Comparison of ENCODE assay signal across 8 cellular contexts in the genomic region with DNA sequence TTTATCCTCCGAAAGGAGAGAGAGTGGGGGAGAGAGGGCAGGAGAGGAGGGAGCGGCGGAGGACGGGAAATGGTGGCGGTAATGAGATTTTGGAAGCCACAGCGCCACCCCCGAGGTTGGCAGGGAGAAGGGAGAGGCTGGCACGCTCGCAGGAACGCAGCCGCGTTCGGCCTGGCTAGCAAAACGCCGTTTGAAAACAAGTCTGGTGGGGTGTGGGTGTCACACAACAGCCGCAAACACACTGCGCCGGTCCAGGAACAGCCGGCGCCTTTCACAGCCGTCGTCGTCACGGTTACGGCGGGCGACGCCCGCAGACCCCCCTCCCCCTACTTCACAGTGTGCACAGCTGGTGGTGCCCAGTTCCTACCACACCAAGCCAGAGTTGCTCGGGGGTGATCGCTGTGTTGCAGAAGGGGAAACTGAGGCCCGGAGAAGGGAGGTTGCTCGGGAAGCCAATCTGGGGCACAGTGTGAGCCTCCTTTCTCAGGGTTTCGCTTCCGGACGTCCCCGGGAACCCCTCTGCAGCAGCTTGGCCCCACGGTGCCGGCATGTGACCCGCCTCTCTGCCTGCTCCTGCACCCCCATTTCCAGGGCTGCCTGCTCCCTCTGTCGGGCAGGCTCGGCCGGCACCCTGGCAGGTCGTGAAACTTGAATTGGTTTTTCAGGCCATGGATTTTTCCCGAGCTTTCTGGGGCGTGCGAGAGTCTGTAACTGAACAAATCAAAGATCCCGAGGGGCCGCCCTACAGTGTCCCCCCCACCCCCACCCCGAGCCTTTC.
DNase-seq lines count a peak whose midpoint lies in the region; ATAC-seq and TF ChIP-seq lines count a peak whose summit lies in the region.

No MANE protein-coding gene starts in this region.

- ATAC-seq in HG03045 (IDR thresholded peaks at IDR 0.05; ENCODE audit: unreplicated experiment) (no peak), GM21390 (IDR thresholded peaks at IDR 0.05; ENCODE audit: unreplicated experiment) (no peak)

- TF ChIP-seq CTCF in cardiac fibroblast (IDR thresholded peaks at IDR 0.05; ENCODE audit: low read depth, low read length): peak; percentile 3

- H3K4me3 ChIP-seq in cardiac fibroblast (replicated peaks in 1 of 2; ENCODE audit: low read depth in 2 of 2, low read length in 2 of 2): peak overlapping the region; percentile 23 to 30

- DNase-seq in ELR (ENCODE audit: low read depth) (peak; percentile 18), NCI-H69 (lab: John Stamatoyannopoulos, UW) (peak; percentile 88), cardiac fibroblast (ENCODE audit: low read depth in 2 of 2) (peak; percentile 15 to 35), iris pigment epithelial cell (ENCODE audit: low read depth) (peak; percentile 10)
- DNase-seq in stimulated activated CD4-positive, alpha-beta T cell treated with anti-CD3 and anti-CD28 coated beads, Interleukin-4, amount 100 ng/mL, for 24 hours: peak; percentile 15
- DNase-seq in NK-92 treated with Interleukin-12 subunit alpha and Interleukin-12 subunit beta, amount 100 ng/mL, for 24 hours (lab: John Stamatoyannopoulos, UW): no peak
